1 cellular context compared by ENCODE assay signal in genomic region chr3:14154895-14155432, GRCh38.
TF ChIP-seq lines count a peak whose summit lies in the region.

No MANE protein-coding gene starts in this region.

TF ChIP-seq in HEK293, 187 proteins besides CTCF, POLR2A, EP300 and RAD21 (continued from another document):
- TF ChIP-seq, protein P1, sequence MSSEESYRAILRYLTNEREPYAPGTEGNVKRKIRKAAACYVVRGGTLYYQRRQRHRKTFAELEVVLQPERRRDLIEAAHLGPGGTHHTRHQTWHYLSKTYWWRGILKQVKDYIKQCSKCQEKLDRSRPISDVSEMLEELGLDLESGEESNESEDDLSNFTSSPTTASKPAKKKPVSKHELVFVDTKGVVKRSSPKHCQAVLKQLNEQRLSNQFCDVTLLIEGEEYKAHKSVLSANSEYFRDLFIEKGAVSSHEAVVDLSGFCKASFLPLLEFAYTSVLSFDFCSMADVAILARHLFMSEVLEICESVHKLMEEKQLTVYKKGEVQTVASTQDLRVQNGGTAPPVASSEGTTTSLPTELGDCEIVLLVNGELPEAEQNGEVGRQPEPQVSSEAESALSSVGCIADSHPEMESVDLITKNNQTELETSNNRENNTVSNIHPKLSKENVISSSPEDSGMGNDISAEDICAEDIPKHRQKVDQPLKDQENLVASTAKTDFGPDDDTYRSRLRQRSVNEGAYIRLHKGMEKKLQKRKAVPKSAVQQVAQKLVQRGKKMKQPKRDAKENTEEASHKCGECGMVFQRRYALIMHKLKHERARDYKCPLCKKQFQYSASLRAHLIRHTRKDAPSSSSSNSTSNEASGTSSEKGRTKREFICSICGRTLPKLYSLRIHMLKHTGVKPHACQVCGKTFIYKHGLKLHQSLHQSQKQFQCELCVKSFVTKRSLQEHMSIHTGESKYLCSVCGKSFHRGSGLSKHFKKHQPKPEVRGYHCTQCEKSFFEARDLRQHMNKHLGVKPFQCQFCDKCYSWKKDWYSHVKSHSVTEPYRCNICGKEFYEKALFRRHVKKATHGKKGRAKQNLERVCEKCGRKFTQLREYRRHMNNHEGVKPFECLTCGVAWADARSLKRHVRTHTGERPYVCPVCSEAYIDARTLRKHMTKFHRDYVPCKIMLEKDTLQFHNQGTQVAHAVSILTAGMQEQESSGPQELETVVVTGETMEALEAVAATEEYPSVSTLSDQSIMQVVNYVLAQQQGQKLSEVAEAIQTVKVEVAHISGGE (tag by site-specific recombination; conservative IDR thresholded peaks at IDR 0.05; ENCODE audit: low read depth): no peak
